ENCODE assay signal across 1 cellular context in the genomic region with DNA sequence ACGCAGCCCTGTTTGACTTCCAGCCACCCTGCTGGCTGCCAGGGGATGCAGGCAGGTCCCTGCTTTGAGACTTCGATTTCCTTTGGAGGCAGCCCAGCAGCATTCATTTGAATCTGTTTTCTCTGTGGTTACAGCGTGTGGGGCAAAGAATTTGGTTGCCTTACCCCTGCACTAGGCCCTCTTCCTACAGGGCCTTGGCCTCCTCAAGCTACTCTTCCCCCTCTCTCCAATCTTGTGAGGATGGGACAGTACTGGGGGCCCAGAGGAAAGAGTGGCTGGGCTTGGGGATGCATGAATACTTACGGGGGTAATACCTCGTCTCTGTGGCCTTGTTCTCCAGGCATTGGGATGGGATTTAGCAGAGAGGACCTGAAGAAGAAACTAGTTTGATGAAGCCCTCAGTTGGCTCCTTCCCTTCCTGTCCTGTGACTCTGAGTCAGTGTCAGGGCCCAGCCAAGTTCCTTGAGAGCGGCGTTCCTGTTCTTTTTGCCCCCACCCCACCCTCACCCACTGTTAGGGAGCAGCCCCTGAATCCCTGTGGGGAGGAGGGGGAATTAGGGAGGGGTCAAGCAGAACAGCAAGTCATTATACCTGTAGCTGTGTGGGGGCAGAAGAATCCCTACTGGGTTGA.
TF ChIP-seq lines count a peak whose summit lies in the region.

No MANE protein-coding gene starts in this region.

TF ChIP-seq in GM23338, 12 proteins besides CTCF, POLR2A, EP300 and RAD21:
- no peak for TF ChIP-seq NANOG (IDR thresholded peaks at IDR 0.05; ENCODE audit: borderline replicate concordance)
